ENCODE assay signal across 1 cellular context in the genomic region with DNA sequence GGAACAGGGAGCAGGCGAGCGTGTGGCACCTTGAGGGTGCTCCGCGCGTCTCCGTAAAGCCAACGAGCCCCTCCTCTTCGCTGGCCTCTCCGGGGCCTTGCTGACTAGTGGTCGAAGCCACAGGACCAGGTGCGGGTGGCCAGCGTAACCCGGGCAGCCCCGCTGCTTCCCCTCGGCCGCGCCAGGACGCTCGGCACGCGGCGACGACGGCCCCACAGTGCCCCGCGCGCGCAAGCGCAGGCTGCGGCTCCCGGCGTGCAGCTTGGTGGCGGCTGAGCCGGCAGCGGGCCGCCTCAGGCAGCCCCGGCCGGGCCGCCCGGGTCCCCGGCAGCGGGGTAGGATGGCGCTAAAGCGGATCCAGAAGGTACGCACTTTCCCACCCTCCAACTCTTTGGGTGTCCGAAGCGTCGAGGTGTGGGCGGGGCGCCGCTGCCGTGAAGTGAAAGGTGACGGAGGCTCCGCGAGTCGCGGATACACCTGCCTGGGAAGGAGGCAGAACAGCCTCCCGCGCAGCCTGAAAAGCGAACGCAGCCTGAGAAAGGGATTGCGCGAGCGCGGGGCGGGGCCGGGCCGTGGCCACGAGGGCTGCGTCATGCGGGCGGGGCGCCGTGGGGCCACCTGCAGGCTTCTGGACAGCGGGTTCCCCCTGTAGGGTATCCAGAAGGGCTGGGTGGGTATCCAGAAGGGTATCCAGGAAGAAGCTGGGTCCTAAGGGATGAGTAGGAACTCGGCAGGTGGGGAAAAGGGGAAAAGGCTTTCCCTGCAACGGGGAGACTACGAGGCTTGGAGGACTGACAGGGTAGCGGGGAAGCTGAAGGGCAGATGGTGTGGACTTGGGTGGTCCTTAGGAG.
TF ChIP-seq lines count a peak whose summit lies in the region.

A gene (plus strand): TSS at position 244 of the 851 bp plus-strand sequence. CDS start 97 bp downstream, at position 341.

TF ChIP-seq in HepG2, 621 proteins besides CTCF, POLR2A, EP300 and RAD21 (continued from another document and continues in another):
- TF ChIP-seq, protein P1, sequence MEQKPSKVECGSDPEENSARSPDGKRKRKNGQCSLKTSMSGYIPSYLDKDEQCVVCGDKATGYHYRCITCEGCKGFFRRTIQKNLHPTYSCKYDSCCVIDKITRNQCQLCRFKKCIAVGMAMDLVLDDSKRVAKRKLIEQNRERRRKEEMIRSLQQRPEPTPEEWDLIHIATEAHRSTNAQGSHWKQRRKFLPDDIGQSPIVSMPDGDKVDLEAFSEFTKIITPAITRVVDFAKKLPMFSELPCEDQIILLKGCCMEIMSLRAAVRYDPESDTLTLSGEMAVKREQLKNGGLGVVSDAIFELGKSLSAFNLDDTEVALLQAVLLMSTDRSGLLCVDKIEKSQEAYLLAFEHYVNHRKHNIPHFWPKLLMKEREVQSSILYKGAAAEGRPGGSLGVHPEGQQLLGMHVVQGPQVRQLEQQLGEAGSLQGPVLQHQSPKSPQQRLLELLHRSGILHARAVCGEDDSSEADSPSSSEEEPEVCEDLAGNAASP (CRISPR knock-in tag; IDR thresholded peaks at IDR 0.05; ENCODE audit: borderline replicate concordance), result no peak; the same call in 1 of the 2 replicates
- peak; percentile 57 for TF ChIP-seq TARDBP (CRISPR knock-in tag; IDR thresholded peaks at IDR 0.05)
- TF ChIP-seq, protein P2, sequence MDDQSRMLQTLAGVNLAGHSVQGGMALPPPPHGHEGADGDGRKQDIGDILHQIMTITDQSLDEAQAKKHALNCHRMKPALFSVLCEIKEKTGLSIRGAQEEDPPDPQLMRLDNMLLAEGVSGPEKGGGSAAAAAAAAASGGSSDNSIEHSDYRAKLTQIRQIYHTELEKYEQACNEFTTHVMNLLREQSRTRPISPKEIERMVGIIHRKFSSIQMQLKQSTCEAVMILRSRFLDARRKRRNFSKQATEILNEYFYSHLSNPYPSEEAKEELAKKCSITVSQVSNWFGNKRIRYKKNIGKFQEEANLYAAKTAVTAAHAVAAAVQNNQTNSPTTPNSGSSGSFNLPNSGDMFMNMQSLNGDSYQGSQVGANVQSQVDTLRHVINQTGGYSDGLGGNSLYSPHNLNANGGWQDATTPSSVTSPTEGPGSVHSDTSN (CRISPR knock-in tag; IDR thresholded peaks at IDR 0.05; ENCODE audit: borderline replicate concordance), result no peak; the same call in 1 of the 2 replicates
- TF ChIP-seq ZMAT3 (CRISPR knock-in tag; conservative IDR thresholded peaks at IDR 0.05), result peak; percentile 94
- peak; percentile 35; the same call in 1 of the 2 replicates for TF ChIP-seq MXD4 (CRISPR knock-in tag; IDR thresholded peaks at IDR 0.05)
- TF ChIP-seq ZC3H4 (CRISPR knock-in tag; IDR thresholded peaks at IDR 0.05; ENCODE audit: borderline replicate concordance), result no peak
- TF ChIP-seq ZNF350 (CRISPR knock-in tag; IDR thresholded peaks at IDR 0.05; ENCODE audit: borderline replicate concordance, low read depth), result no peak
- TF ChIP-seq, protein P3, sequence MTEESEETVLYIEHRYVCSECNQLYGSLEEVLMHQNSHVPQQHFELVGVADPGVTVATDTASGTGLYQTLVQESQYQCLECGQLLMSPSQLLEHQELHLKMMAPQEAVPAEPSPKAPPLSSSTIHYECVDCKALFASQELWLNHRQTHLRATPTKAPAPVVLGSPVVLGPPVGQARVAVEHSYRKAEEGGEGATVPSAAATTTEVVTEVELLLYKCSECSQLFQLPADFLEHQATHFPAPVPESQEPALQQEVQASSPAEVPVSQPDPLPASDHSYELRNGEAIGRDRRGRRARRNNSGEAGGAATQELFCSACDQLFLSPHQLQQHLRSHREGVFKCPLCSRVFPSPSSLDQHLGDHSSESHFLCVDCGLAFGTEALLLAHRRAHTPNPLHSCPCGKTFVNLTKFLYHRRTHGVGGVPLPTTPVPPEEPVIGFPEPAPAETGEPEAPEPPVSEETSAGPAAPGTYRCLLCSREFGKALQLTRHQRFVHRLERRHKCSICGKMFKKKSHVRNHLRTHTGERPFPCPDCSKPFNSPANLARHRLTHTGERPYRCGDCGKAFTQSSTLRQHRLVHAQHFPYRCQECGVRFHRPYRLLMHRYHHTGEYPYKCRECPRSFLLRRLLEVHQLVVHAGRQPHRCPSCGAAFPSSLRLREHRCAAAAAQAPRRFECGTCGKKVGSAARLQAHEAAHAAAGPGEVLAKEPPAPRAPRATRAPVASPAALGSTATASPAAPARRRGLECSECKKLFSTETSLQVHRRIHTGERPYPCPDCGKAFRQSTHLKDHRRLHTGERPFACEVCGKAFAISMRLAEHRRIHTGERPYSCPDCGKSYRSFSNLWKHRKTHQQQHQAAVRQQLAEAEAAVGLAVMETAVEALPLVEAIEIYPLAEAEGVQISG (CRISPR knock-in tag; IDR thresholded peaks at IDR 0.05), result peak; percentile 79; the same call in 1 of the 2 replicates
- TF ChIP-seq, protein P4, sequence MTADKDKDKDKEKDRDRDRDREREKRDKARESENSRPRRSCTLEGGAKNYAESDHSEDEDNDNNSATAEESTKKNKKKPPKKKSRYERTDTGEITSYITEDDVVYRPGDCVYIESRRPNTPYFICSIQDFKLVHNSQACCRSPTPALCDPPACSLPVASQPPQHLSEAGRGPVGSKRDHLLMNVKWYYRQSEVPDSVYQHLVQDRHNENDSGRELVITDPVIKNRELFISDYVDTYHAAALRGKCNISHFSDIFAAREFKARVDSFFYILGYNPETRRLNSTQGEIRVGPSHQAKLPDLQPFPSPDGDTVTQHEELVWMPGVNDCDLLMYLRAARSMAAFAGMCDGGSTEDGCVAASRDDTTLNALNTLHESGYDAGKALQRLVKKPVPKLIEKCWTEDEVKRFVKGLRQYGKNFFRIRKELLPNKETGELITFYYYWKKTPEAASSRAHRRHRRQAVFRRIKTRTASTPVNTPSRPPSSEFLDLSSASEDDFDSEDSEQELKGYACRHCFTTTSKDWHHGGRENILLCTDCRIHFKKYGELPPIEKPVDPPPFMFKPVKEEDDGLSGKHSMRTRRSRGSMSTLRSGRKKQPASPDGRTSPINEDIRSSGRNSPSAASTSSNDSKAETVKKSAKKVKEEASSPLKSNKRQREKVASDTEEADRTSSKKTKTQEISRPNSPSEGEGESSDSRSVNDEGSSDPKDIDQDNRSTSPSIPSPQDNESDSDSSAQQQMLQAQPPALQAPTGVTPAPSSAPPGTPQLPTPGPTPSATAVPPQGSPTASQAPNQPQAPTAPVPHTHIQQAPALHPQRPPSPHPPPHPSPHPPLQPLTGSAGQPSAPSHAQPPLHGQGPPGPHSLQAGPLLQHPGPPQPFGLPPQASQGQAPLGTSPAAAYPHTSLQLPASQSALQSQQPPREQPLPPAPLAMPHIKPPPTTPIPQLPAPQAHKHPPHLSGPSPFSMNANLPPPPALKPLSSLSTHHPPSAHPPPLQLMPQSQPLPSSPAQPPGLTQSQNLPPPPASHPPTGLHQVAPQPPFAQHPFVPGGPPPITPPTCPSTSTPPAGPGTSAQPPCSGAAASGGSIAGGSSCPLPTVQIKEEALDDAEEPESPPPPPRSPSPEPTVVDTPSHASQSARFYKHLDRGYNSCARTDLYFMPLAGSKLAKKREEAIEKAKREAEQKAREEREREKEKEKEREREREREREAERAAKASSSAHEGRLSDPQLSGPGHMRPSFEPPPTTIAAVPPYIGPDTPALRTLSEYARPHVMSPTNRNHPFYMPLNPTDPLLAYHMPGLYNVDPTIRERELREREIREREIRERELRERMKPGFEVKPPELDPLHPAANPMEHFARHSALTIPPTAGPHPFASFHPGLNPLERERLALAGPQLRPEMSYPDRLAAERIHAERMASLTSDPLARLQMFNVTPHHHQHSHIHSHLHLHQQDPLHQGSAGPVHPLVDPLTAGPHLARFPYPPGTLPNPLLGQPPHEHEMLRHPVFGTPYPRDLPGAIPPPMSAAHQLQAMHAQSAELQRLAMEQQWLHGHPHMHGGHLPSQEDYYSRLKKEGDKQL (CRISPR knock-in tag; IDR thresholded peaks at IDR 0.05; ENCODE audit: low read depth), result no peak
- no peak for TF ChIP-seq HMGA1 (CRISPR knock-in tag; conservative IDR thresholded peaks at IDR 0.05)
- TF ChIP-seq, protein P5, sequence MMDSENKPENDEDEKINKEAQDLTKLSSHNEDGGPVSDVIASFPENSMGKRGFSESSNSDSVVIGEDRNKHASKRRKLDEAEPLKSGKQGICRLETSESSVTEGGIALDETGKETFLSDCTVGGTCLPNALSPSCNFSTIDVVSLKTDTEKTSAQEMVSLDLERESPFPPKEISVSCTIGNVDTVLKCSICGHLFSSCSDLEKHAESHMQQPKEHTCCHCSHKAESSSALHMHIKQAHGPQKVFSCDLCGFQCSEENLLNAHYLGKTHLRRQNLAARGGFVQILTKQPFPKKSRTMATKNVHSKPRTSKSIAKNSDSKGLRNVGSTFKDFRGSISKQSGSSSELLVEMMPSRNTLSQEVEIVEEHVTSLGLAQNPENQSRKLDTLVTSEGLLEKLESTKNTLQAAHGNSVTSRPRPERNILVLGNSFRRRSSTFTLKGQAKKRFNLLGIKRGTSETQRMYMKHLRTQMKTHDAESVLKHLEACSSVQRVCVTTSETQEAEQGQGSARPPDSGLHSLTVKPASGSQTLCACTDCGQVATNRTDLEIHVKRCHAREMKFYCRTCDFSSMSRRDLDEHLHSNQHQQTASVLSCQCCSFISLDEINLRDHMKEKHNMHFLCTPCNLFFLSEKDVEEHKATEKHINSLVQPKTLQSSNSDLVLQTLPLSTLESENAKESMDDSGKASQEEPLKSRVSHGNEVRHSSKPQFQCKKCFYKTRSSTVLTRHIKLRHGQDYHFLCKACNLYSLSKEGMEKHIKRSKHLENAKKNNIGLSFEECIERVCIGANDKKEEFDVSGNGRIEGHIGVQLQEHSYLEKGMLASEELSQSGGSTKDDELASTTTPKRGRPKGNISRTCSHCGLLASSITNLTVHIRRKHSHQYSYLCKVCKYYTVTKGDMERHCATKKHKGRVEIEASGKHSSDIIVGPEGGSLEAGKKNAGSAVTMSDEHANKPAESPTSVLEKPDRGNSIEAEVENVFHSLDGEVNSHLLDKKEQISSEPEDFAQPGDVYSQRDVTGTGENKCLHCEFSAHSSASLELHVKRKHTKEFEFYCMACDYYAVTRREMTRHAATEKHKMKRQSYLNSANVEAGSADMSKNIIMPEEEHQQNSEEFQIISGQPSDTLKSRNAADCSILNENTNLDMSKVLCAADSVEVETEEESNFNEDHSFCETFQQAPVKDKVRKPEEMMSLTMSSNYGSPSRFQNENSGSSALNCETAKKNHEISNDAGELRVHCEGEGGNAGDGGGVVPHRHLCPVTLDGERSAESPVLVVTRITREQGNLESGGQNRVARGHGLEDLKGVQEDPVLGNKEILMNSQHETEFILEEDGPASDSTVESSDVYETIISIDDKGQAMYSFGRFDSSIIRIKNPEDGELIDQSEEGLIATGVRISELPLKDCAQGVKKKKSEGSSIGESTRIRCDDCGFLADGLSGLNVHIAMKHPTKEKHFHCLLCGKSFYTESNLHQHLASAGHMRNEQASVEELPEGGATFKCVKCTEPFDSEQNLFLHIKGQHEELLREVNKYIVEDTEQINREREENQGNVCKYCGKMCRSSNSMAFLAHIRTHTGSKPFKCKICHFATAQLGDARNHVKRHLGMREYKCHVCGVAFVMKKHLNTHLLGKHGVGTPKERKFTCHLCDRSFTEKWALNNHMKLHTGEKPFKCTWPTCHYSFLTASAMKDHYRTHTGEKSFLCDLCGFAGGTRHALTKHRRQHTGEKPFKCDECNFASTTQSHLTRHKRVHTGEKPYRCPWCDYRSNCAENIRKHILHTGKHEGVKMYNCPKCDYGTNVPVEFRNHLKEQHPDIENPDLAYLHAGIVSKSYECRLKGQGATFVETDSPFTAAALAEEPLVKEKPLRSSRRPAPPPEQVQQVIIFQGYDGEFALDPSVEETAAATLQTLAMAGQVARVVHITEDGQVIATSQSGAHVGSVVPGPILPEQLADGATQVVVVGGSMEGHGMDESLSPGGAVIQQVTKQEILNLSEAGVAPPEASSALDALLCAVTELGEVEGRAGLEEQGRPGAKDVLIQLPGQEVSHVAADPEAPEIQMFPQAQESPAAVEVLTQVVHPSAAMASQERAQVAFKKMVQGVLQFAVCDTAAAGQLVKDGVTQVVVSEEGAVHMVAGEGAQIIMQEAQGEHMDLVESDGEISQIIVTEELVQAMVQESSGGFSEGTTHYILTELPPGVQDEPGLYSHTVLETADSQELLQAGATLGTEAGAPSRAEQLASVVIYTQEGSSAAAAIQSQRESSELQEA (CRISPR knock-in tag; IDR thresholded peaks at IDR 0.05; ENCODE audit: not compliant biosample characterization), result peak; percentile 48
- TF ChIP-seq HOXA5 (CRISPR knock-in tag; IDR thresholded peaks at IDR 0.05), result peak; percentile 85
- peak; percentile 72; the same call in 1 of the 2 replicates for TF ChIP-seq KLF13 (CRISPR knock-in tag; IDR thresholded peaks at IDR 0.05)
- TF ChIP-seq SMC3 (IDR thresholded peaks at IDR 0.05; ENCODE audit: low read length), result no peak
- TF ChIP-seq, protein P6, sequence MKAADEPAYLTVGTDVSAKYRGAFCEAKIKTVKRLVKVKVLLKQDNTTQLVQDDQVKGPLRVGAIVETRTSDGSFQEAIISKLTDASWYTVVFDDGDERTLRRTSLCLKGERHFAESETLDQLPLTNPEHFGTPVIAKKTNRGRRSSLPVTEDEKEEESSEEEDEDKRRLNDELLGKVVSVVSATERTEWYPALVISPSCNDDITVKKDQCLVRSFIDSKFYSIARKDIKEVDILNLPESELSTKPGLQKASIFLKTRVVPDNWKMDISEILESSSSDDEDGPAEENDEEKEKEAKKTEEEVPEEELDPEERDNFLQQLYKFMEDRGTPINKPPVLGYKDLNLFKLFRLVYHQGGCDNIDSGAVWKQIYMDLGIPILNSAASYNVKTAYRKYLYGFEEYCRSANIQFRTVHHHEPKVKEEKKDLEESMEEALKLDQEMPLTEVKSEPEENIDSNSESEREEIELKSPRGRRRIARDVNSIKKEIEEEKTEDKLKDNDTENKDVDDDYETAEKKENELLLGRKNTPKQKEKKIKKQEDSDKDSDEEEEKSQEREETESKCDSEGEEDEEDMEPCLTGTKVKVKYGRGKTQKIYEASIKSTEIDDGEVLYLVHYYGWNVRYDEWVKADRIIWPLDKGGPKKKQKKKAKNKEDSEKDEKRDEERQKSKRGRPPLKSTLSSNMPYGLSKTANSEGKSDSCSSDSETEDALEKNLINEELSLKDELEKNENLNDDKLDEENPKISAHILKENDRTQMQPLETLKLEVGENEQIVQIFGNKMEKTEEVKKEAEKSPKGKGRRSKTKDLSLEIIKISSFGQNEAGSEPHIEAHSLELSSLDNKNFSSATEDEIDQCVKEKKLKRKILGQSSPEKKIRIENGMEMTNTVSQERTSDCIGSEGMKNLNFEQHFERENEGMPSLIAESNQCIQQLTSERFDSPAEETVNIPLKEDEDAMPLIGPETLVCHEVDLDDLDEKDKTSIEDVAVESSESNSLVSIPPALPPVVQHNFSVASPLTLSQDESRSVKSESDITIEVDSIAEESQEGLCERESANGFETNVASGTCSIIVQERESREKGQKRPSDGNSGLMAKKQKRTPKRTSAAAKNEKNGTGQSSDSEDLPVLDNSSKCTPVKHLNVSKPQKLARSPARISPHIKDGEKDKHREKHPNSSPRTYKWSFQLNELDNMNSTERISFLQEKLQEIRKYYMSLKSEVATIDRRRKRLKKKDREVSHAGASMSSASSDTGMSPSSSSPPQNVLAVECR (CRISPR knock-in tag; IDR thresholded peaks at IDR 0.05; ENCODE audit: borderline replicate concordance), result peak; percentile 87
- TF ChIP-seq, protein P7, sequence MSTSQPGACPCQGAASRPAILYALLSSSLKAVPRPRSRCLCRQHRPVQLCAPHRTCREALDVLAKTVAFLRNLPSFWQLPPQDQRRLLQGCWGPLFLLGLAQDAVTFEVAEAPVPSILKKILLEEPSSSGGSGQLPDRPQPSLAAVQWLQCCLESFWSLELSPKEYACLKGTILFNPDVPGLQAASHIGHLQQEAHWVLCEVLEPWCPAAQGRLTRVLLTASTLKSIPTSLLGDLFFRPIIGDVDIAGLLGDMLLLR (CRISPR knock-in tag; IDR thresholded peaks at IDR 0.05), result no peak; the same call in none of the 2 replicates
- TF ChIP-seq CEBPG (CRISPR knock-in tag; IDR thresholded peaks at IDR 0.05), result peak; percentile 87
- peak; percentile 26; the same call in 1 of the 2 replicates for TF ChIP-seq RARA (CRISPR knock-in tag; IDR thresholded peaks at IDR 0.05)
- TF ChIP-seq NRL (CRISPR knock-in tag; IDR thresholded peaks at IDR 0.05; ENCODE audit: borderline replicate concordance), result peak; percentile 99
- no peak for TF ChIP-seq ZNF205 (CRISPR knock-in tag; IDR thresholded peaks at IDR 0.05)
- TF ChIP-seq ZSCAN9 (CRISPR knock-in tag; IDR thresholded peaks at IDR 0.05; ENCODE audit: borderline replicate concordance), result peak; percentile 72; the same call in 1 of the 2 replicates
